ENCODE assay signal across 1 cellular context in the genomic region with DNA sequence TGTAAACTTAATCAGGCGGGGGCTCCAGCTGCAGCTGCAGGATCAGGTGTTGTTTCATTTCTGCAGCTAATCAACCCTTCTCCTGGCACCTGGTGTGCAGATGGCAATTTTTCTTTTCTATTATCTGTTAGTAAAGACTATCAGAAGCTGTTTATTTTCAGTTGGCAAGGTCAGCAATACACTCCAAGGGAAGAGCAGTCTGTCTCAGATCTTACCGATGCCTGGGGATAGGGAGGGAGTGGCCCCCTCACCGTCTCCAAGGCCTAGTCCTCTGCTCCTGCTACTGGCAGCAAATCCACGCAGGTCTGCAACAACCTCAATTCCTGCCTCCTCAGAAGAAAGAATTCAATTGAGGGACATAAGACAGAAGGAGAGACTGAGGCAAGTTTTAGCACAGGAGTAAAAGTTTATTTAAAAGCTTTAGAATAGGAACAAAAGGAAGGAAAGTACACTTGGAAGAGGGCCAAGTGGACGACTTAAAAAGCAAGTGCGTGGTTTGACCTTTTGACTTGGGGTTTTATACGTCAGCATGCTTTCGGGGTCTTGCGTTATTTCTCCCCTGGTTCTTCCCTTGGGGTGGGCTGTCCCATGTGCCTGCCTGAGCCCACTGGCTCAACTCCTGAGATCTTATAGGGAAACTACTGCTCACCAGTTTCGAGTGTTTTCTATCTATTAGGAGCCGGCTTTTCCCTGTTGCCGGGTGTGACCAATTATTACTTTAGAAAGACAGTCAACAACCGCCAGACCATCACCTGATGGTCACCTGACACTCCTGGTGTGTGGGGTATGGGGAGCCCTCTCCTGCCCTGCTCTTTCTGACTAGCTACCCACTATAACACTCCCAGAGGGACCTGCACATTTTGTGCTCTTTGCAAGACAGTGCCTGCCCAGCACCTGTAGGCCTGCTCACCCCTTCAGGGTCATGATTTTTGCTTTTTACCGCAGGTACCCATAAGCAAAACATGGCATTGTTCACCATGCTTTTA.
TF ChIP-seq lines count a peak whose summit lies in the region.

No MANE protein-coding gene starts in this region.

TF ChIP-seq in H1, 55 proteins besides CTCF, POLR2A, EP300 and RAD21:
- TF ChIP-seq CBX5 (IDR thresholded peaks at IDR 0.05; ENCODE audit: low read depth, low read length) (no peak), SIX5 (IDR thresholded peaks at IDR 0.05; ENCODE audit: low read depth, low read length) (no peak)
